In the genomic region with DNA sequence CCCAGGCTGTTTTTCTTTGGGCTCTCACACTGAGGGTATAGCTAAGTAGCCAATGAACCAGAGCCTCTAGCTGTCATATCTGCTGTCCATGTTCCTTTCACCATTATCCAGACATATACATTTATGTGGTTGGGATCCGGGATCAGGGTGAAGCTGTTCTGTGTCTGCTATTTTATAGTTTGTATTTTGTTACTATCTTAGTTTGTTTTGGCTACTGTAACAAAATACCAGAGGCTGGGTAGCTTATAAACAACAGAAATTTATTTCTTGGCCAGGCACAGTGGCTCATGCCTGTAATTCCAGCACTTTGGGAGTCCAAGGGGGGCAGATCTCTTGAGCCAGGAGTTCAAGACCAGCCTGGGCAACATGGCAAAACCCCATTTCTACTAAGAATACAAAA, we compare ENCODE assay signal across 28 cellular contexts.
"Had no signal": no experiment of that assay in that cellular context is flagged by ENCODE, and none has a peak within 500 bp of the region (broad histone marks: within the 10 kb centered on the region; RNA-seq: fewer than 3 reads in every experiment).

No MANE protein-coding gene starts in this region.

- H3K4me3 ChIP-seq: ascending aorta, breast epithelium, cardiac muscle cell, coronary artery, dorsolateral prefrontal cortex had no signal

- DNase-seq: activated CD4-positive, alpha-beta T cell treated with anti-CD3 and anti-CD28 coated beads for 1 hour; activated CD4-positive, alpha-beta T cell treated with anti-CD3 and anti-CD28 coated beads for 4 hours; activated CD4-positive, alpha-beta T cell treated with anti-CD3 and anti-CD28 coated beads, Interleukin-2, amount 50 U/mL, for 1 hour; activated CD4-positive, alpha-beta T cell treated with anti-CD3 and anti-CD28 coated beads, Interleukin-2, amount 50 U/mL, for 48 hours; activated CD8-positive, alpha-beta memory T cell treated with anti-CD3 and anti-CD28 coated beads, Interleukin-2, amount 10 ng/mL, durations not matched to agents 7 days and 5 days; activated CD8-positive, alpha-beta memory T cell treated with anti-CD3 and anti-CD28 coated beads, Interleukin-2, amount 50 U/mL, for 4 hours; activated CD8-positive, alpha-beta T cell treated with anti-CD3 and anti-CD28 coated beads for 36 hours; activated effector memory CD4-positive, alpha-beta T cell treated with anti-CD3 and anti-CD28 coated beads, Interleukin-2, amount 50 U/mL, for 16 hours; activated naive CD4-positive, alpha-beta T cell treated with anti-CD3 and anti-CD28 coated beads for 36 hours; activated naive CD8-positive, alpha-beta T cell treated with anti-CD3 and anti-CD28 coated beads for 36 hours; activated naive CD8-positive, alpha-beta T cell treated with anti-CD3 and anti-CD28 coated beads, Interleukin-2, amount 50 U/mL, for 24 hours; activated T-cell treated with anti-CD3 and anti-CD28 coated beads, Interleukin-2, amount 50 U/mL, for 1 hour; activated T-cell treated with anti-CD3 and anti-CD28 coated beads, Interleukin-2, amount 50 U/mL, for 48 hours; central memory CD4-positive, alpha-beta T cell; cerebellar nuclear complex; dorsolateral prefrontal cortex; effector memory CD4-positive, alpha-beta T cell; endodermal cell; foreskin fibroblast; head of caudate nucleus; hippocampal formation; T-helper 1 cell; T-helper 17 cell; T1000 had no signal
